Comparison of ENCODE assay signal across 17 cellular contexts in genomic region chr17:57910462-57910861, GRCh38. TPM values are rescaled to one million over a fixed set of nuclear protein-coding genes. Genes with fewer than 3 reads are reported as not detected.
DNase-seq lines count a peak whose midpoint lies in the region; ATAC-seq and TF ChIP-seq lines count a peak whose summit lies in the region.
"Had no signal": no experiment of that assay in that cellular context is flagged by ENCODE, and none has a peak within 500 bp of the region (broad histone marks: within the 10 kb centered on the region; RNA-seq: fewer than 3 reads in every experiment).

No MANE protein-coding gene starts in this region.

- intact Hi-C loops in body of pancreas (cut with DNase I), result no loop called here
- intact Hi-C loops in ascending aorta (cut with DNase I), result no loop called here

- no peak overlapping the region for H3K4ac ChIP-seq in mesendoderm (ENCODE audit: low read depth, low read length)

- H3K4me3 ChIP-seq in body of pancreas (no peak overlapping the region), gastroesophageal sphincter (no peak overlapping the region), stomach smooth muscle (ENCODE audit: low read length in 2 of 2) (no peak overlapping the region), ascending aorta (no peak overlapping the region), mesendoderm (ENCODE audit: low read length) (no peak overlapping the region)

- ATAC-seq in body of pancreas (no peak), gastroesophageal sphincter (no peak)

- no peak overlapping the region for H4K8ac ChIP-seq in mesendoderm (ENCODE audit: low read depth, low read length)

- no peak overlapping the region for H2BK5ac ChIP-seq in mesendoderm (ENCODE audit: low read length)

- peaks cover 1 to 4% (median 2%) of the 10 kb centered on the region in 3 donors for H3K27me3 Mint-ChIP-seq in immature natural killer cell (ENCODE audit: low read depth in 3 of 3)
- H3K27me3 Mint-ChIP-seq: CD4-positive, alpha-beta T cell had no signal

- no peaks in the 10 kb centered on the region for H3K79me2 ChIP-seq in mesendoderm (ENCODE audit: control insufficient read depth, insufficient read depth, low read length)

- H3K9me3 Mint-ChIP-seq in immature natural killer cell, result no peaks in the 10 kb centered on the region
- H3K9me3 Mint-ChIP-seq: CD4-positive, alpha-beta T cell had no signal

- no peak overlapping the region for H3K4me2 ChIP-seq in mesendoderm (ENCODE audit: low read length)

- H3K79me1 ChIP-seq in mesendoderm (ENCODE audit: low read length), result no peaks in the 10 kb centered on the region

- H3K9ac ChIP-seq in stomach smooth muscle (ENCODE audit: low read length in 2 of 2) (no peak overlapping the region), mesendoderm (ENCODE audit: low read length) (no peak overlapping the region)

- H2BK15ac ChIP-seq in mesendoderm (replicated peaks; ENCODE audit: low read depth), result no peak overlapping the region

- 90 to 91% methylated on average over 3 of the region's 3 CpGs for WGBS in body of pancreas, 2 donors
- 92 to 100% methylated on average over 3 of the region's 3 CpGs for WGBS in gastroesophageal sphincter (ENCODE audit: low coverage in 1 of 2), 2 donors
- no CpG with 5 or more reads among the region's 3 CpGs for WGBS in mesendoderm (ENCODE audit: extremely low coverage, insufficient coverage, low lambda C conversion rate)

- TF ChIP-seq EP300 in gastroesophageal sphincter (IDR thresholded peaks at IDR 0.05), result no peak

- H3K4me1 ChIP-seq in body of pancreas, result peaks cover 48% of the 10 kb centered on the region
- H3K4me1 ChIP-seq in gastroesophageal sphincter, result peaks cover 2 to 89% (median 47%) of the 10 kb centered on the region in 3 donors
- peaks cover 61% of the 10 kb centered on the region for H3K4me1 ChIP-seq in stomach smooth muscle (ENCODE audit: control insufficient read depth, insufficient read depth, low read length)
- peaks cover 0 to 37% of the 10 kb centered on the region in 2 donors for H3K4me1 ChIP-seq in ascending aorta
- H3K4me1 ChIP-seq in mesendoderm (ENCODE audit: control insufficient read depth, low read depth, low read length), result peaks cover 4% of the 10 kb centered on the region

- no peaks in the 10 kb centered on the region for H3K4me1 Mint-ChIP-seq in immature natural killer cell

- H4K5ac ChIP-seq in mesendoderm (ENCODE audit: low read length), result no peak overlapping the region

- DNase-seq in HT-29 (ENCODE audit: low spot score), result peak; percentile 1
- no peak for DNase-seq in body of pancreas
- no peak for DNase-seq in ascending aorta (ENCODE audit: low spot score in 2 of 2)
- DNase-seq in mesendoderm, result no peak
- no peak for DNase-seq in immature natural killer cell
- DNase-seq: CD4-positive, alpha-beta T cell; IMR-90; Karpas-422; MM.1S; NCI-H1105; NCI-H1694; NCI-H2227 treated with DMSO at 0.1 percent for 48 hours; NCI-H524 treated with DMSO at 0.1 percent for 48 hours; SIG-M5 had no signal

- H3K27ac Mint-ChIP-seq in immature natural killer cell, result no peak overlapping the region
- H3K27ac Mint-ChIP-seq: B cell; CD4-positive, alpha-beta T cell had no signal

- TF ChIP-seq CTCF in body of pancreas (IDR thresholded peaks at IDR 0.05), result no peak
- TF ChIP-seq CTCF in gastroesophageal sphincter (IDR thresholded peaks at IDR 0.05), result no peak
- TF ChIP-seq CTCF in ascending aorta (IDR thresholded peaks at IDR 0.05), result no peak

- peak overlapping the region in 3 of 4 donors; percentile 79 to 92 (median 84) for H3K27ac ChIP-seq in body of pancreas
- H3K27ac ChIP-seq in gastroesophageal sphincter, result peak overlapping the region in 3 of 4 donors; percentile 93 to 100 (median 100)
- H3K27ac ChIP-seq in stomach smooth muscle (ENCODE audit: low read length), result peak overlapping the region; percentile 78
- H3K27ac ChIP-seq in ascending aorta, result no peak overlapping the region
- H3K27ac ChIP-seq in mesendoderm (ENCODE audit: low read depth, low read length), result no peak overlapping the region

- no peak overlapping the region for H3K23ac ChIP-seq in mesendoderm (ENCODE audit: low read length)

- H2AK5ac ChIP-seq in mesendoderm (ENCODE audit: low read length), result no peak overlapping the region

- H3K36me3 ChIP-seq in body of pancreas (replicated peaks in 1 of 2; ENCODE audit: insufficient read depth in 1 of 2, low read depth in 2 of 2), result no peaks in the 10 kb centered on the region
- H3K36me3 ChIP-seq in gastroesophageal sphincter, result no peaks in the 10 kb centered on the region
- H3K36me3 ChIP-seq in stomach smooth muscle (ENCODE audit: control insufficient read depth in 2 of 2, insufficient read depth in 2 of 2, low read length in 2 of 2), result no peaks in the 10 kb centered on the region
- H3K36me3 ChIP-seq in ascending aorta, result no peaks in the 10 kb centered on the region
- H3K36me3 ChIP-seq in mesendoderm (ENCODE audit: control insufficient read depth, insufficient read depth, low read length), result no peaks in the 10 kb centered on the region

- H3K27me3 ChIP-seq in body of pancreas (no peaks in the 10 kb centered on the region), gastroesophageal sphincter (no peaks in the 10 kb centered on the region), stomach smooth muscle (ENCODE audit: control insufficient read depth in 1 of 2, insufficient read depth in 2 of 2, low read length in 2 of 2) (no peaks in the 10 kb centered on the region), ascending aorta (no peaks in the 10 kb centered on the region), mesendoderm (ENCODE audit: insufficient read depth, low read length, poor library complexity) (no peaks in the 10 kb centered on the region)

- H3K56ac ChIP-seq in mesendoderm (ENCODE audit: low read length), result no peak overlapping the region

- TF ChIP-seq POLR2A in body of pancreas (IDR thresholded peaks at IDR 0.05) (no peak), gastroesophageal sphincter (IDR thresholded peaks at IDR 0.05) (no peak)

- H3K36me3 Mint-ChIP-seq in immature natural killer cell, result no peaks in the 10 kb centered on the region

- H2BK120ac ChIP-seq in mesendoderm (ENCODE audit: low read depth, low read length), result no peak overlapping the region

- no peaks in the 10 kb centered on the region for H3K9me3 ChIP-seq in body of pancreas
- H3K9me3 ChIP-seq in gastroesophageal sphincter, result no peaks in the 10 kb centered on the region
- no peaks in the 10 kb centered on the region for H3K9me3 ChIP-seq in stomach smooth muscle (ENCODE audit: control insufficient read depth in 2 of 2, low read length in 2 of 2)
- H3K9me3 ChIP-seq in ascending aorta, result no peaks in the 10 kb centered on the region

- no peak overlapping the region for H3K4me3 Mint-ChIP-seq in immature natural killer cell
- H3K4me3 Mint-ChIP-seq: B cell; CD4-positive, alpha-beta T cell had no signal

- H3K18ac ChIP-seq in mesendoderm (ENCODE audit: low read length), result no peak overlapping the region

RNA-seq across cellular contexts. Expression of gene CUEDC1, which starts 44.8 kb away (rescaled TPM):
- total RNA-seq in HT-29 (2014; rRNA removed; shearing (Covaris generic)), result 37.6 and 45.5 TPM in 2 replicates
- 10 to 100 TPM; 35.8 to 48.1 TPM for total RNA-seq in body of pancreas
- 10 to 100 TPM; 35.7 to 60.3 (median 45.6) TPM for total RNA-seq in gastroesophageal sphincter
- 76.1 TPM for total RNA-seq in ascending aorta
- polyA plus RNA-seq in mesendoderm (2013, experiment 1 of 2), result 7.0 TPM
- 7.6 TPM for polyA plus RNA-seq in mesendoderm (2013, experiment 2 of 2)
- 1 to 10 TPM in 1 of 3 donors, under 1 TPM in 2; 0.43 to 2.5 (median 0.52) TPM for polyA plus RNA-seq in immature natural killer cell
- total RNA-seq: B cell had no signal

Comparison
In these comparisons a context has a peak if more than half of its experiments do, and no peak if none do; other contexts are left out.
1. H3K27ac ChIP-seq: peak in body of pancreas (3 of 4), gastroesophageal sphincter (3 of 4) and stomach smooth muscle (single experiment); none in ascending aorta (0 of 2) and mesendoderm (single experiment).